Comparison of ENCODE assay signal across 8 cellular contexts in genomic region chr1:39407889-39408640, GRCh38.
DNase-seq lines count a peak whose midpoint lies in the region; ATAC-seq and TF ChIP-seq lines count a peak whose summit lies in the region.

No MANE protein-coding gene starts in this region.

- TF ChIP-seq POLR2A in adrenal gland (IDR thresholded peaks at IDR 0.05) = peak in 1 of 2 donors; percentile 78
- peak; percentile 63 for TF ChIP-seq POLR2A in right lobe of liver (IDR thresholded peaks at IDR 0.05)
- peak in 1 of 2 donors; percentile 81 for TF ChIP-seq POLR2A in thyroid gland (IDR thresholded peaks at IDR 0.05)

- H3K9me3 ChIP-seq in adrenal gland (replicated peaks in 1 of 3) = no peaks in the 10 kb centered on the region
- no peaks in the 10 kb centered on the region for H3K9me3 ChIP-seq in right lobe of liver
- H3K9me3 ChIP-seq in thyroid gland = no peaks in the 10 kb centered on the region

- peak overlapping the region; percentile 49 to 93 (median 90) for H3K27ac ChIP-seq in adrenal gland
- H3K27ac ChIP-seq in right lobe of liver = peak overlapping the region; percentile 83 to 95 (median 93)
- peak overlapping the region; percentile 89 to 95 (median 94) for H3K27ac ChIP-seq in thyroid gland

- TF ChIP-seq CTCF in adrenal gland (IDR thresholded peaks at IDR 0.05) = no peak
- TF ChIP-seq CTCF in right lobe of liver (IDR thresholded peaks at IDR 0.05) = peak in 1 of 4 donors; percentile 20
- peak in 2 of 6 experiments; percentile 13 to 20 for TF ChIP-seq CTCF in thyroid gland (IDR thresholded peaks at IDR 0.05)

- H3K4me1 ChIP-seq in adrenal gland (replicated peaks in 1 of 2) = peaks cover 28 to 65% of the 10 kb centered on the region in 2 donors
- H3K4me1 ChIP-seq in right lobe of liver = peaks cover 0 to 65% (median 23%) of the 10 kb centered on the region in 4 donors
- peaks cover 67 to 70% of the 10 kb centered on the region in 2 donors for H3K4me1 ChIP-seq in thyroid gland

- peak; percentile 86 for DNase-seq in DMS53 (lab: John Stamatoyannopoulos, UW)
- DNase-seq in adrenal gland = no peak
- peak in 2 of 3 donors; percentile 59 to 61 for DNase-seq in right lobe of liver
- peak; percentile 20 to 41 for DNase-seq in thyroid gland
- DNase-seq in NCI-H446 treated with DMSO at 0.1 percent for 48 hours (lab: John Stamatoyannopoulos, UW) = no peak
- no peak for DNase-seq in NK-92 treated with Interleukin-12 subunit alpha and Interleukin-12 subunit beta, amount 100 ng/mL, for 24 hours (lab: John Stamatoyannopoulos, UW)
- DNase-seq in SK-N-DZ (ENCODE audit: low spot score) = no peak

- peak; percentile 41 to 54 (median 45) for ATAC-seq in right lobe of liver

- WGBS in adrenal gland, 4 donors = 13 to 29% (median 18%) methylated on average over 16 to 38 of the region's 38 CpGs
- 22% methylated on average over 8 of the region's 38 CpGs for WGBS in right lobe of liver (ENCODE audit: insufficient coverage, low coverage, low lambda C conversion rate, missing lambda C conversion rate)
- 12 to 17% methylated on average over 18 to 19 of the region's 38 CpGs for WGBS in thyroid gland, 2 donors

- intact Hi-C loops in adrenal gland (cut with DNase I) = no loop called here
- intact Hi-C loops in right lobe of liver (cut with DNase I) = no loop called here
- intact Hi-C loops in thyroid gland (cut with DNase I) = no loop called here

- no peak for TF ChIP-seq EP300 in Ishikawa (IDR thresholded peaks at IDR 0.05; ENCODE audit: borderline replicate concordance)

- no peak for TF ChIP-seq RAD21 in Ishikawa (IDR thresholded peaks at IDR 0.05; ENCODE audit: low read depth)

- H3K27me3 ChIP-seq in adrenal gland (no peaks in the 10 kb centered on the region), right lobe of liver (no peaks in the 10 kb centered on the region), thyroid gland (no peaks in the 10 kb centered on the region)

- no peaks in the 10 kb centered on the region for H3K36me3 ChIP-seq in adrenal gland (replicated peaks in 1 of 2)
- H3K36me3 ChIP-seq in right lobe of liver = peaks cover 0 to 6% (median 0%) of the 10 kb centered on the region in 4 donors
- H3K36me3 ChIP-seq in thyroid gland = no peaks in the 10 kb centered on the region

- H3K4me3 ChIP-seq in adrenal gland = peak overlapping the region in 2 of 4 donors; percentile 34 to 62
- H3K4me3 ChIP-seq in right lobe of liver = peak overlapping the region; percentile 73 to 77 (median 74)
- peak overlapping the region in 2 of 3 donors; percentile 64 to 68 for H3K4me3 ChIP-seq in thyroid gland (replicated peaks in 1 of 3)

TF ChIP-seq in Ishikawa, 13 proteins besides CTCF, POLR2A, EP300 and RAD21:
- TF ChIP-seq TAF1 (IDR thresholded peaks at IDR 0.05; ENCODE audit: low read depth) (peak; percentile 60), EGR1 (IDR thresholded peaks at IDR 0.05) (no peak), TCF12 (IDR thresholded peaks at IDR 0.05; ENCODE audit: low read depth) (no peak)

Comparison
In these comparisons a context has a peak if more than half of its experiments do, and no peak if none do; other contexts are left out.
1. DNase-seq: peak in DMS53 (single experiment), right lobe of liver (2 of 3) and thyroid gland (2 of 2); none in adrenal gland (0 of 7), NCI-H446 treated with DMSO at 0.1 percent for 48 hours (single experiment), NK-92 treated with Interleukin-12 subunit alpha and Interleukin-12 subunit beta, amount 100 ng/mL, for 24 hours (single experiment) and SK-N-DZ (single experiment).
2. Peak in every context shown above with its lines, with median percentiles within 50 percentile points of each other: H3K27ac ChIP-seq.